Comparison of ENCODE assay signal across 17 cellular contexts in genomic region chr18:60740313-60740712, GRCh38.
A peak's percentile ranks its signal among the peaks of the same experiment; 100 is the strongest.
DNase-seq lines count a peak whose midpoint lies in the region; ATAC-seq, FAIRE-seq and TF ChIP-seq lines count a peak whose summit lies in the region.
"Had no signal": no experiment of that assay in that cellular context is flagged by ENCODE, and none has a peak within 500 bp of the region (broad histone marks: within the 10 kb centered on the region; RNA-seq: fewer than 3 reads in every experiment).

No MANE protein-coding gene starts in this region.

- H3K36me3 Mint-ChIP-seq in stimulated activated effector memory CD8-positive, alpha-beta T cell treated with anti-CD3 and anti-CD28 coated beads, Interleukin-12 subunit alpha, Interleukin-12 subunit beta, amount 100 ng/mL, for 72 hours: no peaks in the 10 kb centered on the region

- peaks cover 2% of the 10 kb centered on the region for H3K9me3 Mint-ChIP-seq in stimulated activated effector memory CD8-positive, alpha-beta T cell treated with anti-CD3 and anti-CD28 coated beads, Interleukin-12 subunit alpha, Interleukin-12 subunit beta, amount 100 ng/mL, for 72 hours
- H3K9me3 Mint-ChIP-seq: CD4-positive, alpha-beta T cell had no signal

- no peak overlapping the region for H3K27ac Mint-ChIP-seq in stimulated activated effector memory CD8-positive, alpha-beta T cell treated with anti-CD3 and anti-CD28 coated beads, Interleukin-12 subunit alpha, Interleukin-12 subunit beta, amount 100 ng/mL, for 72 hours
- H3K27ac Mint-ChIP-seq: CD4-positive, alpha-beta T cell; HFFc6 had no signal

- no peak overlapping the region for H3K4me3 ChIP-seq in kidney (ENCODE audit: low read length in 2 of 2)

- FAIRE-seq in kidney (lab: Jason Lieb, UNC): no peak
- FAIRE-seq: G401.6, GM12891 had no signal

- H3K4me3 Mint-ChIP-seq in stimulated activated effector memory CD8-positive, alpha-beta T cell treated with anti-CD3 and anti-CD28 coated beads, Interleukin-12 subunit alpha, Interleukin-12 subunit beta, amount 100 ng/mL, for 72 hours: no peak overlapping the region
- H3K4me3 Mint-ChIP-seq: CD4-positive, alpha-beta T cell; HFFc6 had no signal

- ATAC-seq in Right ventricle myocardium inferior: no peak
- no peak for ATAC-seq in Right ventricle myocardium superior (ENCODE audit: poor library complexity)
- peak; percentile 24 for ATAC-seq in stimulated activated effector memory CD8-positive, alpha-beta T cell treated with anti-CD3 and anti-CD28 coated beads, Interleukin-12 subunit alpha, Interleukin-12 subunit beta, amount 100 ng/mL, for 72 hours
- ATAC-seq: HCT116 had no signal

- TF ChIP-seq CTCF in kidney (IDR thresholded peaks at IDR 0.05; ENCODE audit: borderline replicate concordance, extremely low read depth, insufficient read depth): no peak

- no peak overlapping the region for H3K27ac ChIP-seq in kidney (ENCODE audit: low read depth in 2 of 2, low read length in 2 of 2)
- H3K27ac ChIP-seq: C4-2B, HL-60 had no signal

- H3K4me1 Mint-ChIP-seq in stimulated activated effector memory CD8-positive, alpha-beta T cell treated with anti-CD3 and anti-CD28 coated beads, Interleukin-12 subunit alpha, Interleukin-12 subunit beta, amount 100 ng/mL, for 72 hours: no peaks in the 10 kb centered on the region

- H3K36me3 ChIP-seq in kidney (ENCODE audit: control insufficient read depth in 1 of 2, insufficient read depth in 2 of 2, low read length in 2 of 2): no peaks in the 10 kb centered on the region

- intact Hi-C loops in Right ventricle myocardium inferior (cut with DNase I) (no loop called here), Right ventricle myocardium superior (cut with DNase I) (no loop called here), kidney (cut with DNase I) (no loop called here), head of caudate nucleus (cut with DNase I) (no loop called here)

- H3K9ac ChIP-seq in kidney (ENCODE audit: low read length in 2 of 2): no peak overlapping the region

- no peaks in the 10 kb centered on the region for H3K9me3 ChIP-seq in kidney (ENCODE audit: control insufficient read depth in 1 of 2, low read length in 2 of 2)
- H3K9me3 ChIP-seq: Caco-2 had no signal

- DNase-seq in Right ventricle myocardium inferior (ENCODE audit: missing footprints) (peak; percentile 33), Right ventricle myocardium superior (no peak), kidney (peak; percentile 48), head of caudate nucleus (no peak), mucosa of gallbladder (ENCODE audit: low spot score) (no peak), AG20443 (ENCODE audit: low spot score) (no peak)
- DNase-seq in stimulated activated effector memory CD8-positive, alpha-beta T cell treated with anti-CD3 and anti-CD28 coated beads, Interleukin-12 subunit alpha, Interleukin-12 subunit beta, amount 100 ng/mL, for 72 hours (ENCODE audit: low spot score in 2 of 2): no peak
- DNase-seq: Caco-2; CD4-positive, alpha-beta T cell; GOT3; H7; HFFc6 had no signal

- H3K4me1 ChIP-seq in kidney (ENCODE audit: control insufficient read depth in 1 of 2, insufficient read depth in 1 of 2, low read depth in 1 of 2, low read length in 2 of 2): no peaks in the 10 kb centered on the region
- H3K4me1 ChIP-seq: Caco-2 had no signal

Comparison
In these comparisons a context has a peak if more than half of its experiments do, and no peak if none do; other contexts are left out.
1. DNase-seq: peak in Right ventricle myocardium inferior (single experiment) and kidney (single experiment); none in Right ventricle myocardium superior (single experiment), stimulated activated effector memory CD8-positive, alpha-beta T cell treated with anti-CD3 and anti-CD28 coated beads, Interleukin-12 subunit alpha, Interleukin-12 subunit beta, amount 100 ng/mL, for 72 hours (0 of 2), head of caudate nucleus (0 of 42), mucosa of gallbladder (single experiment) and AG20443 (single experiment).